ENCODE assay signal across 8 cellular contexts in the genomic region with DNA sequence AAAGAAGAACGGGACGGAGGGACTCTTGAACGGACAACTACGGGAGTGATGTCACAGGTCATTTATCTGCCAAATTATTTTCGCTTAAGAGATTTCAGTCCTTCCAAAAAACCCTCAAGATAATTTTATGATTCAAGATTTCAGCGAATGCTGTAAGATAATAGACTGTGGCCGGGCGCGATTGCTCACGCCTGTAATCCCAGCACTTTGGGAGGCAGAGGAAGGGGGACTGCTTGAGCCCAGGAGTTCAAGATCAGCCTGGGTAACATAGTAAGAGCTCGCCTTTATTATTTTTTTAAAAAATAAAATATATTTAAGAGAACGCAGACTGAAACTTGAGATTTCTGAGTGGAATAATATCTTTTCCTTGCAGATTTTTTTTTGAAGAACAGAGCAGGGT. TPM values are rescaled to one million over a fixed set of nuclear protein-coding genes. Genes with fewer than 3 reads are reported as not detected.
DNase-seq lines count a peak whose midpoint lies in the region; FAIRE-seq and TF ChIP-seq lines count a peak whose summit lies in the region.

No MANE protein-coding gene starts in this region.

- TF ChIP-seq CTCF in HFF-Myc (IDR thresholded peaks at IDR 0.05; ENCODE audit: low read depth, low read length, missing control alignments), result no peak
- TF ChIP-seq CTCF in Peyer's patch (IDR thresholded peaks at IDR 0.05), result no peak
- TF ChIP-seq CTCF in neutrophil (IDR thresholded peaks at IDR 0.05), result no peak

- H3K4me3 ChIP-seq in HFF-Myc (replicated peaks; ENCODE audit: low read depth, low read length) (peak overlapping the region; percentile 90), Peyer's patch (peak overlapping the region; percentile 58 to 97 (median 78)), neutrophil (ENCODE audit: low read depth in 1 of 2, low read length in 1 of 2) (peak overlapping the region; percentile 77 to 96)

- DNase-seq in G401 (ENCODE audit: low spot score) (peak; percentile 9), HFF-Myc (ENCODE audit: extremely low read depth, low read depth) (no peak), Peyer's patch (no peak), erythroblast (lab: John Stamatoyannopoulos, UW) (peak; percentile 55 to 62), GM19239 (ENCODE audit: insufficient read length, low spot score) (no peak), HuH-7 (ENCODE audit: low spot score) (no peak), globus pallidus (ENCODE audit: low spot score) (no peak)

- peak overlapping the region in 3 of 4 donors; percentile 75 to 84 (median 79) for H3K27ac ChIP-seq in Peyer's patch
- H3K27ac ChIP-seq in neutrophil, result peak overlapping the region; percentile 63

- in situ Hi-C loops in G401 (cut with HindIII; ENCODE audit: low sequenced_read_pairs), result no loop called here

- H3K9me3 ChIP-seq in Peyer's patch (no peaks in the 10 kb centered on the region), neutrophil (no peaks in the 10 kb centered on the region)

- FAIRE-seq in GM19239 (lab: Jason Lieb, UNC), result no peak

- H3K4me1 ChIP-seq in Peyer's patch (peaks cover 0 to 12% (median 0%) of the 10 kb centered on the region in 4 donors), neutrophil (ENCODE audit: control insufficient read depth in 1 of 2, insufficient read depth in 1 of 2, low read depth in 1 of 2, low read length in 1 of 2) (peaks cover 6 to 12% of the 10 kb centered on the region in 2 experiments)

- TF ChIP-seq POLR2A in Peyer's patch (IDR thresholded peaks at IDR 0.05), result no peak
- no peak for TF ChIP-seq POLR2A in erythroblast (IDR thresholded peaks at IDR 0.05; ENCODE audit: low read length)

- H3K36me3 ChIP-seq in Peyer's patch (no peaks in the 10 kb centered on the region), neutrophil (no peaks in the 10 kb centered on the region)

- H3K27me3 ChIP-seq in Peyer's patch (no peaks in the 10 kb centered on the region), neutrophil (no peaks in the 10 kb centered on the region)

RNA-seq across cellular contexts. Expression of gene RWDD2B, which starts 0.6 kb away (rescaled TPM):
- total RNA-seq in G401 (2014; rRNA removed; shearing (Covaris generic)), result 1.2 and 5.5 TPM in 2 replicates
- total RNA-seq in Peyer's patch, result 10 to 100 TPM in 1 of 4 donors, 1 to 10 TPM in 3; 3.7 to 11.6 (median 8.2) TPM

RNA-seq across cellular contexts. Expression of gene USP16, which starts 5.9 kb away (rescaled TPM):
- total RNA-seq in G401 (2014; rRNA removed; shearing (Covaris generic)), result 36.2 and 46.4 TPM in 2 replicates
- 10 to 100 TPM; 28.3 to 49.5 (median 38.3) TPM for total RNA-seq in Peyer's patch

RNA-seq across cellular contexts. Expression of gene LTN1, which starts 25.9 kb away (rescaled TPM):
- total RNA-seq in G401 (2014; rRNA removed; shearing (Covaris generic)), result 48.2 and 79.4 TPM in 2 replicates
- total RNA-seq in Peyer's patch, result 10 to 100 TPM; 19.6 to 42.1 (median 27.8) TPM

RNA-seq across cellular contexts. Expression of gene CCT8, which starts 54.9 kb away (rescaled TPM):
- 1,037 and 1,164 TPM in 2 replicates for total RNA-seq in G401 (2014; rRNA removed; shearing (Covaris generic))
- 10 to 100 TPM; 53.7 to 93.3 (median 76.1) TPM for total RNA-seq in Peyer's patch

Comparison
In these comparisons a context has a peak if more than half of its experiments do, and no peak if none do; other contexts are left out.
1. DNase-seq: peak in G401 (single experiment) and erythroblast (2 of 2); none in HFF-Myc (single experiment), Peyer's patch (0 of 3), GM19239 (single experiment), HuH-7 (single experiment) and globus pallidus (single experiment).
2. Peak in every context shown above with its lines, with median percentiles within 50 percentile points of each other: H3K4me3 ChIP-seq.